In the genomic region with DNA sequence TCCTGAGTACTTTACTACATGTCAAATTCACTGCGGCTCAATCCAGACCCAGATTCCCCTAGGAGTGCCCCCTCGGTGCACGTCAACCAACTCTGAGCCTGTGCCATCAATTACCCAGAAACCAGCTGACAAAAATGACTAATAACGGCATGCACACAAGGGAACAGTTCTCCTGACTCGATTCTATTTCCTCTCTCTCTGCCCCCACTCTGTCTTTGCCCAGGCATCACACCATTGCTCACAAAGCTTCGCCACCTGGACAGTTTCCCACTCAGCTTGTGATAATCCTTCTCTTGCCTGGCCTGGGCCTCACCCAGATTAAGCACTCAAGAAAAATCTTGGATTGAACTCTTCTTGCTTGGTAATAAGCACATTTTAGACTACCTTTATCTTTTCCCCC, we compare ENCODE assay signal across 14 cellular contexts.
DNase-seq lines count a peak whose midpoint lies in the region; ATAC-seq and TF ChIP-seq lines count a peak whose summit lies in the region.
"Had no signal": no experiment of that assay in that cellular context is flagged by ENCODE, and none has a peak within 500 bp of the region (broad histone marks: within the 10 kb centered on the region; RNA-seq: fewer than 3 reads in every experiment).

No MANE protein-coding gene starts in this region.

- no peaks in the 10 kb centered on the region for H3K27me3 Mint-ChIP-seq in T-helper 2 cell treated with Interferon-gamma antibody and Interleukin-4, amounts not matched to agents 5 μg/mL and 100 μg/mL, for 36 hours (ENCODE audit: low read depth)

- no peaks in the 10 kb centered on the region for H3K36me3 ChIP-seq in sigmoid colon
- H3K36me3 ChIP-seq: lower lobe of right lung, stomach had no signal

- H3K9me3 Mint-ChIP-seq in T-helper 2 cell treated with Interferon-gamma antibody and Interleukin-4, amounts not matched to agents 5 μg/mL and 100 μg/mL, for 36 hours = no peaks in the 10 kb centered on the region
- H3K9me3 Mint-ChIP-seq: activated naive CD8-positive, alpha-beta T cell treated with anti-CD3 and anti-CD28 coated beads, Interleukin-2, amount 50 U/mL, for 24 hours; IgD-negative memory B cell had no signal

- H3K36me3 Mint-ChIP-seq in T-helper 2 cell treated with Interferon-gamma antibody and Interleukin-4, amounts not matched to agents 5 μg/mL and 100 μg/mL, for 36 hours (ENCODE audit: low read depth) = no peaks in the 10 kb centered on the region

- peaks cover 0 to 59% (median 57%) of the 10 kb centered on the region in 4 donors for H3K4me1 ChIP-seq in sigmoid colon
- H3K4me1 ChIP-seq: lower lobe of right lung had no signal

- ATAC-seq in esophagus mucosa (peak; percentile 76), GM18907 (IDR thresholded peaks at IDR 0.05; ENCODE audit: unreplicated experiment) (no peak)
- ATAC-seq: activated naive CD8-positive, alpha-beta T cell treated with anti-CD3 and anti-CD28 coated beads, Interleukin-2, amount 50 U/mL, for 24 hours; lower lobe of right lung had no signal

- H3K4me3 Mint-ChIP-seq in T-helper 2 cell treated with Interferon-gamma antibody and Interleukin-4, amounts not matched to agents 5 μg/mL and 100 μg/mL, for 36 hours = no peak overlapping the region
- H3K4me3 Mint-ChIP-seq: activated naive CD8-positive, alpha-beta T cell treated with anti-CD3 and anti-CD28 coated beads, Interleukin-2, amount 50 U/mL, for 24 hours; IgD-negative memory B cell had no signal

- TF ChIP-seq POLR2A in sigmoid colon (IDR thresholded peaks at IDR 0.05) = no peak

- H3K9me3 ChIP-seq in sigmoid colon = no peaks in the 10 kb centered on the region
- H3K9me3 ChIP-seq: lower lobe of right lung, stomach had no signal

- H3K4me3 ChIP-seq in GM12865 (ENCODE audit: low read depth, low read length) (no peak overlapping the region), sigmoid colon (no peak overlapping the region)
- H3K4me3 ChIP-seq: lower lobe of right lung, stomach had no signal

- no peak for TF ChIP-seq CTCF in GM12865 (IDR thresholded peaks at IDR 0.05; ENCODE audit: insufficient read depth, low read depth, low read length, missing control alignments)
- no peak for TF ChIP-seq CTCF in sigmoid colon (IDR thresholded peaks at IDR 0.05)

- intact Hi-C loops in sigmoid colon (cut with DNase I) = loop anchor here (10.0 kb wide), 1 partner anchor 212 kb away; no protein-coding TSS in a partner anchor

- TF ChIP-seq EP300 in sigmoid colon (IDR thresholded peaks at IDR 0.05) = peak in 1 of 4 donors; percentile 12

- DNase-seq in GM12865 (ENCODE audit: low read depth) (peak; percentile 28), NCI-H82 treated with DMSO at 0.1 percent for 48 hours (lab: John Stamatoyannopoulos, UW; ENCODE audit: unreplicated experiment) (peak; percentile 43), sigmoid colon (no peak), globus pallidus (ENCODE audit: low spot score) (no peak), AG08396 (ENCODE audit: low spot score) (no peak)
- DNase-seq in T-helper 2 cell treated with Interferon-gamma antibody and Interleukin-4, amounts not matched to agents 5 μg/mL and 100 μg/mL, for 36 hours (ENCODE audit: low spot score) = no peak
- DNase-seq: activated naive CD8-positive, alpha-beta T cell treated with anti-CD3 and anti-CD28 coated beads, Interleukin-2, amount 50 U/mL, for 24 hours; lower lobe of right lung; stimulated activated CD4-positive, alpha-beta T cell treated with anti-CD3 and anti-CD28 coated beads, Interleukin-2, amount 100 ng/mL, for 48 hours; stomach; T-helper 9 cell had no signal

- H3K27me3 ChIP-seq in sigmoid colon = no peaks in the 10 kb centered on the region
- H3K27me3 ChIP-seq: stomach had no signal

- no peaks in the 10 kb centered on the region for H3K4me1 Mint-ChIP-seq in T-helper 2 cell treated with Interferon-gamma antibody and Interleukin-4, amounts not matched to agents 5 μg/mL and 100 μg/mL, for 36 hours (ENCODE audit: low read depth)
- H3K4me1 Mint-ChIP-seq: activated naive CD8-positive, alpha-beta T cell treated with anti-CD3 and anti-CD28 coated beads, Interleukin-2, amount 50 U/mL, for 24 hours had no signal

- no peak overlapping the region for H3K27ac Mint-ChIP-seq in T-helper 2 cell treated with Interferon-gamma antibody and Interleukin-4, amounts not matched to agents 5 μg/mL and 100 μg/mL, for 36 hours
- H3K27ac Mint-ChIP-seq: activated naive CD8-positive, alpha-beta T cell treated with anti-CD3 and anti-CD28 coated beads, Interleukin-2, amount 50 U/mL, for 24 hours; IgD-negative memory B cell had no signal

- 74 to 84% methylated on average over 6 of the region's 6 CpGs for WGBS in sigmoid colon, 2 donors

- peak overlapping the region in 3 of 4 donors; percentile 71 to 88 (median 80) for H3K27ac ChIP-seq in sigmoid colon
- H3K27ac ChIP-seq: lower lobe of right lung, stomach had no signal

Comparison
In these comparisons a context has a peak if more than half of its experiments do, and no peak if none do; other contexts are left out.
1. DNase-seq: peak in GM12865 (single experiment) and NCI-H82 treated with DMSO at 0.1 percent for 48 hours (single experiment); none in sigmoid colon (single experiment), T-helper 2 cell treated with Interferon-gamma antibody and Interleukin-4, amounts not matched to agents 5 μg/mL and 100 μg/mL, for 36 hours (single experiment), globus pallidus (single experiment) and AG08396 (single experiment).